ENCODE assay signal across 1 cellular context in genomic region chr6:138550346-138550767, GRCh38.
A peak's percentile ranks its signal among the peaks of the same experiment; 100 is the strongest.
TF ChIP-seq lines count a peak whose summit lies in the region.

No MANE protein-coding gene starts in this region.

TF ChIP-seq in HepG2, 621 proteins besides CTCF, POLR2A, EP300 and RAD21 (continued from another document and continues in another):
- TF ChIP-seq ZNF335 (CRISPR knock-in tag; IDR thresholded peaks at IDR 0.05): no peak
- no peak for TF ChIP-seq JARID2 (CRISPR knock-in tag; IDR thresholded peaks at IDR 0.05; ENCODE audit: insufficient replicate concordance)
- peak; percentile 83 for TF ChIP-seq ELF3 (CRISPR knock-in tag; IDR thresholded peaks at IDR 0.05)
- peak; percentile 53; the same call in 1 of the 2 replicates for TF ChIP-seq ARID2 (CRISPR knock-in tag; IDR thresholded peaks at IDR 0.05; ENCODE audit: borderline replicate concordance)
- TF ChIP-seq FOXA1 (IDR thresholded peaks at IDR 0.05): no peak
- peak; percentile 46 for TF ChIP-seq FOXA1 (CRISPR knock-in tag; IDR thresholded peaks at IDR 0.05)
- no peak for TF ChIP-seq RFX5 (IDR thresholded peaks at IDR 0.05; ENCODE audit: low read depth, low read length)
- no peak for TF ChIP-seq ZBTB39 (CRISPR knock-in tag; IDR thresholded peaks at IDR 0.05)
- no peak for TF ChIP-seq ZNF160 (CRISPR knock-in tag; IDR thresholded peaks at IDR 0.05)
- TF ChIP-seq PRDM10 (CRISPR knock-in tag; IDR thresholded peaks at IDR 0.05; ENCODE audit: low read depth): peak; percentile 56; the same call in 1 of the 2 replicates
- no peak for TF ChIP-seq SIN3A (IDR thresholded peaks at IDR 0.05; ENCODE audit: borderline replicate concordance, low read depth, low read length)
- no peak for TF ChIP-seq ZIK1 (CRISPR knock-in tag; IDR thresholded peaks at IDR 0.05; ENCODE audit: borderline replicate concordance, low read depth)
- peak; percentile 87 for TF ChIP-seq BCL6 (CRISPR knock-in tag; IDR thresholded peaks at IDR 0.05)
- no peak for TF ChIP-seq FOXO4 (CRISPR knock-in tag; conservative IDR thresholded peaks at IDR 0.05)
- TF ChIP-seq DDIT3 (CRISPR knock-in tag; IDR thresholded peaks at IDR 0.05): no peak
- no peak for TF ChIP-seq POLR2AphosphoS2 (IDR thresholded peaks at IDR 0.05; ENCODE audit: low read depth, low read length)
- no peak for TF ChIP-seq THAP8 (CRISPR knock-in tag; IDR thresholded peaks at IDR 0.05; ENCODE audit: borderline replicate concordance)
- no peak for TF ChIP-seq BCL3 (CRISPR knock-in tag; IDR thresholded peaks at IDR 0.05)
- TF ChIP-seq GABPB1 (CRISPR knock-in tag; IDR thresholded peaks at IDR 0.05): peak; percentile 46; the same call in 1 of the 2 replicates
- TF ChIP-seq CSRNP1 (CRISPR knock-in tag; IDR thresholded peaks at IDR 0.05): 0 out of 2 replicates have a peak, but pooled peaks have one; percentile 31
- TF ChIP-seq MEF2D (CRISPR knock-in tag; IDR thresholded peaks at IDR 0.05): 0 out of 2 replicates have a peak, but pooled peaks have one; percentile 52
- no peak for TF ChIP-seq NR1H2 (CRISPR knock-in tag; IDR thresholded peaks at IDR 0.05; ENCODE audit: borderline replicate concordance, low read depth)
- peak; percentile 100; the same call in 1 of the 2 replicates for TF ChIP-seq ZNF337 (CRISPR knock-in tag; IDR thresholded peaks at IDR 0.05; ENCODE audit: borderline replicate concordance, low read depth)
- TF ChIP-seq NCOR1 (IDR thresholded peaks at IDR 0.05; ENCODE audit: borderline replicate concordance, low read length): peak; percentile 92
- no peak for TF ChIP-seq ZNF687 (CRISPR knock-in tag; IDR thresholded peaks at IDR 0.05)
- no peak for TF ChIP-seq RBAK (CRISPR knock-in tag; IDR thresholded peaks at IDR 0.05)
- peak; percentile 81 for TF ChIP-seq KAT8 (CRISPR knock-in tag; IDR thresholded peaks at IDR 0.05)
- TF ChIP-seq MED1 (CRISPR knock-in tag; IDR thresholded peaks at IDR 0.05): peak; percentile 94
- no peak for TF ChIP-seq HNRNPL (IDR thresholded peaks at IDR 0.05; ENCODE audit: low read depth, low read length)
- no peak for TF ChIP-seq MAZ (IDR thresholded peaks at IDR 0.05; ENCODE audit: borderline replicate concordance, low read depth, low read length)
- TF ChIP-seq MAZ (CRISPR knock-in tag; IDR thresholded peaks at IDR 0.05; ENCODE audit: low read depth): no peak
- peak; percentile 76; the same call in 1 of the 2 replicates for TF ChIP-seq SIX1 (CRISPR knock-in tag; IDR thresholded peaks at IDR 0.05; ENCODE audit: borderline replicate concordance)
- no peak for TF ChIP-seq ZNF460 (CRISPR knock-in tag; IDR thresholded peaks at IDR 0.05; ENCODE audit: borderline replicate concordance)
- no peak for TF ChIP-seq ZMYM2 (CRISPR knock-in tag; IDR thresholded peaks at IDR 0.05)
- TF ChIP-seq ZSCAN30 (CRISPR knock-in tag; IDR thresholded peaks at IDR 0.05): no peak
- 0 out of 2 replicates have a peak, but pooled peaks have one; percentile 49 for TF ChIP-seq ZNF691 (CRISPR knock-in tag; IDR thresholded peaks at IDR 0.05; ENCODE audit: borderline replicate concordance, low read depth)
- no peak for TF ChIP-seq IRF1 (CRISPR knock-in tag; IDR thresholded peaks at IDR 0.05; ENCODE audit: low read depth)
- TF ChIP-seq BCLAF1 (IDR thresholded peaks at IDR 0.05): no peak
- peak; percentile 87; the same call in 1 of the 2 replicates for TF ChIP-seq NFKBIZ (CRISPR knock-in tag; IDR thresholded peaks at IDR 0.05)
- TF ChIP-seq ZNF761 (CRISPR knock-in tag; conservative IDR thresholded peaks at IDR 0.05): no peak
- no peak for TF ChIP-seq DR1 (CRISPR knock-in tag; IDR thresholded peaks at IDR 0.05)
- TF ChIP-seq CBX5 (CRISPR knock-in tag; IDR thresholded peaks at IDR 0.05; ENCODE audit: borderline replicate concordance): peak; percentile 86; the same call in 1 of the 2 replicates
- no peak for TF ChIP-seq MTF1 (CRISPR knock-in tag; IDR thresholded peaks at IDR 0.05)
